33 cellular contexts compared by ENCODE assay signal in the genomic region with DNA sequence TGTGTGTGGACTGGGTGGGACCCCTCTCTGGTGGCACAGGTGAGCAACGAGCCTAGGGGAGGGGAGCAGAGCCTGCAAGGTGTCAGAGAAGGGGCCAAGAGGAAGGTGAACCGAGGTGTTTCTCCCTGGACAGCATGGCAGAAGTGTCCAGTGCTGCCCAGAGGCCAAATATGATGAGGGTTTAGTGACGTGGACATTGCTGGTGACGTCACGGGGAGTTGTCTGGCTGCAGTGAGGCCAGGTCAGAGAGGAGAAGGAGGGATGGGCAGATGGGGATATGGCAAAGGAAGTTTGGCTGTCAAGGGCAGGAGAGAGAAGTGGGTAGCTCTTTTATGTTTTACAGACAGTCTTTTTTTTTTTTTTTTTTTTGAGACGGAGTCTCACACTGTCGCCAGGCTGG. TPM values are rescaled to one million over a fixed set of nuclear protein-coding genes. Genes with fewer than 3 reads are reported as not detected.
A peak's percentile ranks its signal among the peaks of the same experiment; 100 is the strongest.
DNase-seq lines count a peak whose midpoint lies in the region; ATAC-seq and TF ChIP-seq lines count a peak whose summit lies in the region.
"Had no signal": no experiment of that assay in that cellular context is flagged by ENCODE, and none has a peak within 500 bp of the region (broad histone marks: within the 10 kb centered on the region; RNA-seq: fewer than 3 reads in every experiment).

No MANE protein-coding gene starts in this region.

- H2AFZ ChIP-seq in GM23248, result no peak overlapping the region

- POLR2A ChIA-PET in CD4-positive, alpha-beta T cell (lab: Charles Lee), result no interaction called here
- POLR2A ChIA-PET in naive thymus-derived CD8-positive, alpha-beta T cell (lab: Charles Lee), result interaction anchor here (0.9 kb wide), 1 partner anchor 53 kb away, joined by 4 read pairs; no protein-coding TSS in a partner anchor

- no peaks in the 10 kb centered on the region for H3K9me3 Mint-ChIP-seq in CD4-positive, alpha-beta T cell
- H3K9me3 Mint-ChIP-seq in naive thymus-derived CD8-positive, alpha-beta T cell, result peaks cover 0 to 1% (median 0%) of the 10 kb centered on the region in 9 donors
- H3K9me3 Mint-ChIP-seq: activated CD4-positive, alpha-beta memory T cell treated with anti-CD3 and anti-CD28 coated beads, Interleukin-2, amount 10 ng/mL, durations not matched to agents 7 days and 5 days had no signal

- no peak overlapping the region for H3K4me3 ChIP-seq in GM23248
- H3K4me3 ChIP-seq: body of pancreas, esophagus muscularis mucosa, prostate gland, sigmoid colon, stomach had no signal

- no peaks in the 10 kb centered on the region for H3K9me3 ChIP-seq in CD4-positive, alpha-beta T cell (ENCODE audit: control insufficient read depth, low read length)
- H3K9me3 ChIP-seq in GM23248 (ENCODE audit: low read depth), result no peaks in the 10 kb centered on the region
- H3K9me3 ChIP-seq: BE2C, body of pancreas, esophagus muscularis mucosa, prostate gland, sigmoid colon, stomach had no signal

- H3K9ac ChIP-seq in GM23248, result no peak overlapping the region

- no peak for DNase-seq in CD4-positive, alpha-beta T cell
- DNase-seq in SK-MEL-5 (ENCODE audit: low read depth, low spot score) (peak; percentile 30), GM23248 (no peak), inferior parietal cortex (ENCODE audit: extremely low spot score) (no peak), NCI-H774 (lab: John Stamatoyannopoulos, UW) (no peak)
- DNase-seq in naive thymus-derived CD8-positive, alpha-beta T cell, result no peak
- DNase-seq: ACHN; activated CD4-positive, alpha-beta memory T cell treated with anti-CD3 and anti-CD28 coated beads, Interleukin-2, amount 10 ng/mL, durations not matched to agents 7 days and 5 days; activated CD4-positive, CD25-positive, alpha-beta regulatory T cell treated with anti-CD3 and anti-CD28 coated beads, Interleukin-2, amount 50 U/mL, for 72 hours; activated CD8-positive, alpha-beta memory T cell treated with anti-CD3 and anti-CD28 coated beads, Interleukin-2, amount 50 U/mL, for 4 hours; activated naive CD4-positive, alpha-beta T cell treated with Interleukin-2 at 50 U/mL for 16 hours; BE2C; body of pancreas; cerebellar nuclear complex; dermis blood vessel endothelial cell; foreskin keratinocyte; head of caudate nucleus; kidney; left ventricle myocardium superior; NCI-H1436 treated with DMSO at 0.1 percent for 48 hours; NCI-H2081 treated with DMSO at 0.1 percent for 48 hours; NCI-H226; NCI-H526 treated with DMSO at 0.1 percent for 48 hours; Right ventricle myocardium superior; sigmoid colon; stimulated activated CD4-positive, alpha-beta T cell treated with anti-CD3 and anti-CD28 coated beads, Interleukin-12 subunit alpha, Interleukin-12 subunit beta, amount 100 ng/mL, for 4 hours; stimulated activated CD4-positive, alpha-beta T cell treated with anti-CD3 and anti-CD28 coated beads, Interleukin-2, amount 100 ng/mL, for 48 hours; stomach; T-helper 17 cell had no signal

- in situ Hi-C loops in SK-MEL-5 (cut with HindIII; ENCODE audit: low pct_unique_long_range_greater_than_20kb, low sequenced_read_pairs), result no loop called here
- in situ Hi-C loops in GM23248 (cut with MboI), result no loop called here

- no peaks in the 10 kb centered on the region for H3K4me1 ChIP-seq in GM23248 (ENCODE audit: insufficient read depth)
- H3K4me1 ChIP-seq: BE2C, foreskin keratinocyte, prostate gland had no signal

- no peaks in the 10 kb centered on the region for H3K79me2 ChIP-seq in GM23248 (ENCODE audit: insufficient read depth)

- no peaks in the 10 kb centered on the region for H3K36me3 ChIP-seq in GM23248 (ENCODE audit: low read depth)
- H3K36me3 ChIP-seq: BE2C, prostate gland had no signal

- CTCF ChIA-PET in CD4-positive, alpha-beta T cell (lab: Charles Lee), result no interaction called here

- no peaks in the 10 kb centered on the region for H3K36me3 Mint-ChIP-seq in CD4-positive, alpha-beta T cell (ENCODE audit: low read depth)
- H3K36me3 Mint-ChIP-seq in naive thymus-derived CD8-positive, alpha-beta T cell, result peaks cover 0 to 19% (median 0%) of the 10 kb centered on the region in 3 donors

- H3K27me3 Mint-ChIP-seq in CD4-positive, alpha-beta T cell, result peaks cover 5% of the 10 kb centered on the region
- H3K27me3 Mint-ChIP-seq in naive thymus-derived CD8-positive, alpha-beta T cell, result peaks cover 0 to 2% (median 0%) of the 10 kb centered on the region in 5 donors

- no peak for TF ChIP-seq CTCF in CD4-positive, alpha-beta T cell (IDR thresholded peaks at IDR 0.05)

- H3K27me3 ChIP-seq in CD4-positive, alpha-beta T cell (ENCODE audit: control insufficient read depth, insufficient read depth, low read length), result no peaks in the 10 kb centered on the region
- H3K27me3 ChIP-seq in GM23248 (replicated peaks; ENCODE audit: insufficient read depth), result peaks cover 35% of the 10 kb centered on the region
- H3K27me3 ChIP-seq: body of pancreas, esophagus muscularis mucosa, sigmoid colon had no signal

- H3F3A ChIP-seq in GM23248 (ENCODE audit: insufficient read depth), result no peaks in the 10 kb centered on the region

- no peaks in the 10 kb centered on the region for H4K20me1 ChIP-seq in GM23248 (ENCODE audit: insufficient read depth)

- H3K4me1 Mint-ChIP-seq in CD4-positive, alpha-beta T cell (ENCODE audit: low read depth), result peaks cover 10% of the 10 kb centered on the region
- peaks cover 11 to 32% (median 19%) of the 10 kb centered on the region in 4 donors for H3K4me1 Mint-ChIP-seq in naive thymus-derived CD8-positive, alpha-beta T cell

- H3K4me2 ChIP-seq in GM23248 (ENCODE audit: unreplicated experiment), result no peak overlapping the region

- intact Hi-C loops in CD4-positive, alpha-beta T cell (cut with DNase I, micrococcal nuclease), result no loop called here

- 53 to 72% methylated on average over 5 to 7 of the region's 7 CpGs for WGBS in GM23248 (ENCODE audit: low coverage in 1 of 2, low lambda C conversion rate in 2 of 2, missing lambda C conversion rate in 2 of 2), 2 experiments

- no peaks in the 10 kb centered on the region for H3K9me2 ChIP-seq in GM23248 (ENCODE audit: insufficient read depth)

- peak overlapping the region; percentile 50 for H3K4me3 Mint-ChIP-seq in CD4-positive, alpha-beta T cell
- peak overlapping the region in 6 of 10 donors; percentile 23 to 84 (median 46) for H3K4me3 Mint-ChIP-seq in naive thymus-derived CD8-positive, alpha-beta T cell
- H3K4me3 Mint-ChIP-seq: activated CD4-positive, alpha-beta memory T cell treated with anti-CD3 and anti-CD28 coated beads, Interleukin-2, amount 10 ng/mL, durations not matched to agents 7 days and 5 days; T-helper 17 cell had no signal

- H3K27ac ChIP-seq in CD4-positive, alpha-beta T cell (ENCODE audit: low read depth, low read length), result no peak overlapping the region
- H3K27ac ChIP-seq in GM23248, result no peak overlapping the region
- H3K27ac ChIP-seq: body of pancreas, esophagus muscularis mucosa, foreskin keratinocyte, prostate gland, sigmoid colon, stomach had no signal

- H3K27ac Mint-ChIP-seq in CD4-positive, alpha-beta T cell, result no peak overlapping the region
- H3K27ac Mint-ChIP-seq in naive thymus-derived CD8-positive, alpha-beta T cell, result peak overlapping the region in 5 of 10 donors; percentile 44 to 78 (median 57)
- H3K27ac Mint-ChIP-seq: activated CD4-positive, alpha-beta memory T cell treated with anti-CD3 and anti-CD28 coated beads, Interleukin-2, amount 10 ng/mL, durations not matched to agents 7 days and 5 days; T-helper 17 cell had no signal

- no peak for ATAC-seq in CD4-positive, alpha-beta T cell (ENCODE audit: poor library complexity)
- ATAC-seq in naive thymus-derived CD8-positive, alpha-beta T cell, result no peak
- ATAC-seq: body of pancreas, foreskin keratinocyte, HCT116, left ventricle myocardium superior, Panc1, T-helper 17 cell had no signal

RNA-seq across cellular contexts. Expression of a gene that starts 2.6 kb away (rescaled TPM):
- 1 to 10 TPM; 2.5 to 2.7 TPM for total RNA-seq in CD4-positive, alpha-beta T cell
- total RNA-seq in SK-MEL-5 (2014; rRNA removed; shearing (Covaris generic)), result 0.16 and 0.35 TPM in 2 replicates
- polyA plus RNA-seq in SK-MEL-5 (2015; cell fraction: cytosol; rRNA removed), result 0.33 and 0.60 TPM in 2 replicates
- 0.32 and 1.3 TPM in 2 replicates for polyA plus RNA-seq in SK-MEL-5 (2015; cell fraction: nucleus; rRNA removed)
- total RNA-seq in naive thymus-derived CD8-positive, alpha-beta T cell, result 1 to 10 TPM; 9.4 to 9.5 TPM
- 1 to 10 TPM; 3.1 to 8.2 (median 3.8) TPM for polyA plus RNA-seq in naive thymus-derived CD8-positive, alpha-beta T cell
- 0.22 and 0.51 TPM in 2 replicates for total RNA-seq in GM23248 (2014; rRNA removed; shearing (Covaris generic))
- polyA plus RNA-seq in GM23248 (2016; fragmentation: Nextera tagmentation; extraction: Ambion mirVana), result not detected in 2 replicates

RNA-seq across cellular contexts. Expression of a gene that starts 23.0 kb away (rescaled TPM):
- total RNA-seq in CD4-positive, alpha-beta T cell, result 10 to 100 TPM; 39.3 to 41.8 TPM
- total RNA-seq in SK-MEL-5 (2014; rRNA removed; shearing (Covaris generic)), result 18.5 and 28.2 TPM in 2 replicates
- polyA plus RNA-seq in SK-MEL-5 (2015; cell fraction: cytosol; rRNA removed), result 57.8 and 57.9 TPM in 2 replicates
- 36.7 and 70.3 TPM in 2 replicates for polyA plus RNA-seq in SK-MEL-5 (2015; cell fraction: nucleus; rRNA removed)
- total RNA-seq in naive thymus-derived CD8-positive, alpha-beta T cell, result 10 to 100 TPM; 57.4 to 61.8 TPM
- 10 to 100 TPM; 29.4 to 43.3 (median 30.2) TPM for polyA plus RNA-seq in naive thymus-derived CD8-positive, alpha-beta T cell
- 14.4 and 17.9 TPM in 2 replicates for total RNA-seq in GM23248 (2014; rRNA removed; shearing (Covaris generic))
- 11.1 and 11.3 TPM in 2 replicates for polyA plus RNA-seq in GM23248 (2016; fragmentation: Nextera tagmentation; extraction: Ambion mirVana)

RNA-seq across cellular contexts. Expression of a gene that starts 24.3 kb away (rescaled TPM):
- total RNA-seq in CD4-positive, alpha-beta T cell, result 10 to 100 TPM; 46.2 to 49.7 TPM
- total RNA-seq in SK-MEL-5 (2014; rRNA removed; shearing (Covaris generic)), result 15.5 and 18.3 TPM in 2 replicates
- 26.6 and 32.6 TPM in 2 replicates for polyA plus RNA-seq in SK-MEL-5 (2015; cell fraction: cytosol; rRNA removed)
- polyA plus RNA-seq in SK-MEL-5 (2015; cell fraction: nucleus; rRNA removed), result 73.6 and 91.9 TPM in 2 replicates
- 10 to 100 TPM; 65.5 to 77.9 TPM for total RNA-seq in naive thymus-derived CD8-positive, alpha-beta T cell
- polyA plus RNA-seq in naive thymus-derived CD8-positive, alpha-beta T cell, result 1 to 10 TPM in 2 of 3 donors, under 1 TPM in 1; 0.96 to 5.7 (median 1.8) TPM
- 14.3 and 28.6 TPM in 2 replicates for total RNA-seq in GM23248 (2014; rRNA removed; shearing (Covaris generic))
- polyA plus RNA-seq in GM23248 (2016; fragmentation: Nextera tagmentation; extraction: Ambion mirVana), result 1.1 and 1.2 TPM in 2 replicates

RNA-seq across cellular contexts. Expression of a gene that starts 35.6 kb away (rescaled TPM):
- total RNA-seq in CD4-positive, alpha-beta T cell, result 10 to 100 TPM; 32.1 to 32.9 TPM
- 92.4 and 94.5 TPM in 2 replicates for total RNA-seq in SK-MEL-5 (2014; rRNA removed; shearing (Covaris generic))
- 56.2 and 72.3 TPM in 2 replicates for polyA plus RNA-seq in SK-MEL-5 (2015; cell fraction: cytosol; rRNA removed)
- polyA plus RNA-seq in SK-MEL-5 (2015; cell fraction: nucleus; rRNA removed), result 53.5 and 73.9 TPM in 2 replicates
- total RNA-seq in naive thymus-derived CD8-positive, alpha-beta T cell, result 10 to 100 TPM; 39.7 to 48.3 TPM
- polyA plus RNA-seq in naive thymus-derived CD8-positive, alpha-beta T cell, result 10 to 100 TPM; 77.2 to 81.0 (median 78.9) TPM
- total RNA-seq in GM23248 (2014; rRNA removed; shearing (Covaris generic)), result 52.5 and 55.4 TPM in 2 replicates
- polyA plus RNA-seq in GM23248 (2016; fragmentation: Nextera tagmentation; extraction: Ambion mirVana), result 68.8 and 72.6 TPM in 2 replicates
